ENCODE assay signal across 9 cellular contexts in the genomic region with DNA sequence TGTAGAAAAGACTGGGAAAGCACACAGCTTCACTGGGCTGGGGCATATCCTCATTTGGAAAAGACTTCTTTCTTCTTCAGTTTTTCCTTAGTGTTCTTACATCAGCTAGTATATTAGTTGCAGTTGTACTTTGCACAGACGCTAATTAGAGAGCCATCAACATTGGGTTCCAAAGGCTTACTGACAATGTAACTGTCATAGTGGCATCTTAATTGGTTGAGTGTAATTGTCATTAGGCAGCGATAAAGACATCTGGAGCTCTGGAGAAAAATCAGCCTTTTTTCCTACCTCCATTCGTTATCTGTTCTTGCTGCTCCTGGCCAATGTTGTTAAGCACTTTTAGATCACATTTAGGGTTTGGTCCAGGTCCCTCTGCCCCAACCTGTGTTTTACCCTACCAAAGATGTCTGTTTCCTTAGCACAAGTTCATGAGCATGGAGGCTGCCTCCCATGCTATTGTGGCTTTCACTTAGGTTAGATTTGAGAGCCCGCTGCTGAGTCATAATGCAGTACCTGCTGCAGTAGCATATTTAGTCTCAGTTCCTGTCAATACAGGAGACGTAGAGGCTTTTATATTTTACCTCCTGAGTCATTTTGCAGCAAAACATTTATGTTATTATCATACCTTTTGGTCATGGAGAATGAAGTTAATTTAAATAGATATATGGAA. TPM values are rescaled to one million over a fixed set of nuclear protein-coding genes. Genes with fewer than 3 reads are reported as not detected.
DNase-seq lines count a peak whose midpoint lies in the region; ATAC-seq, FAIRE-seq and TF ChIP-seq lines count a peak whose summit lies in the region.
"Had no signal": no experiment of that assay in that cellular context is flagged by ENCODE, and none has a peak within 500 bp of the region (broad histone marks: within the 10 kb centered on the region; RNA-seq: fewer than 3 reads in every experiment).

No MANE protein-coding gene starts in this region.

- peaks cover 8% of the 10 kb centered on the region for H3K36me3 Mint-ChIP-seq in activated naive CD4-positive, alpha-beta T cell treated with anti-CD3 and anti-CD28 coated beads, Interleukin-2, amount 10 ng/mL, durations not matched to agents 7 days and 5 days
- H3K36me3 Mint-ChIP-seq in CD4-positive, alpha-beta T cell (ENCODE audit: low read depth) = peaks cover 26% of the 10 kb centered on the region

- H3K9me3 Mint-ChIP-seq in activated naive CD4-positive, alpha-beta T cell treated with anti-CD3 and anti-CD28 coated beads, Interleukin-2, amount 10 ng/mL, durations not matched to agents 7 days and 5 days = no peaks in the 10 kb centered on the region
- H3K9me3 Mint-ChIP-seq in CD4-positive, alpha-beta T cell = no peaks in the 10 kb centered on the region

- H3K27me3 Mint-ChIP-seq in activated naive CD4-positive, alpha-beta T cell treated with anti-CD3 and anti-CD28 coated beads, Interleukin-2, amount 10 ng/mL, durations not matched to agents 7 days and 5 days = no peaks in the 10 kb centered on the region
- no peaks in the 10 kb centered on the region for H3K27me3 Mint-ChIP-seq in CD4-positive, alpha-beta T cell

- H3K27ac Mint-ChIP-seq in activated naive CD4-positive, alpha-beta T cell treated with anti-CD3 and anti-CD28 coated beads, Interleukin-2, amount 10 ng/mL, durations not matched to agents 7 days and 5 days = peak overlapping the region; percentile 33
- H3K27ac Mint-ChIP-seq in CD4-positive, alpha-beta T cell = no peak overlapping the region

- no peaks in the 10 kb centered on the region for H3K9me3 ChIP-seq in CD4-positive, alpha-beta T cell (ENCODE audit: control insufficient read depth, low read length)

- no peak for TF ChIP-seq CTCF in GM10266 (IDR thresholded peaks at IDR 0.05; ENCODE audit: control insufficient read depth, insufficient read depth, low read depth, missing control alignments)
- TF ChIP-seq CTCF in CD4-positive, alpha-beta T cell (IDR thresholded peaks at IDR 0.05) = no peak

- H3K4me3 Mint-ChIP-seq in activated naive CD4-positive, alpha-beta T cell treated with anti-CD3 and anti-CD28 coated beads, Interleukin-2, amount 10 ng/mL, durations not matched to agents 7 days and 5 days = no peak overlapping the region
- no peak overlapping the region for H3K4me3 Mint-ChIP-seq in CD4-positive, alpha-beta T cell

- peak; percentile 64 for DNase-seq in GM10266 (ENCODE audit: extremely low spot score)
- DNase-seq in activated naive CD4-positive, alpha-beta T cell treated with anti-CD3 and anti-CD28 coated beads, Interleukin-2, amount 10 ng/mL, durations not matched to agents 7 days and 5 days = peak; percentile 67
- no peak for DNase-seq in UCSD-AML1 (lab: John Stamatoyannopoulos, UW; ENCODE audit: unreplicated experiment)
- no peak for DNase-seq in HTR-8/SVneo (ENCODE audit: insufficient read length, low spot score)
- no peak for DNase-seq in CD4-positive, alpha-beta T cell
- DNase-seq in anterior cingulate cortex (lab: John Stamatoyannopoulos, UW) = no peak

- no peak for FAIRE-seq in HTR-8/SVneo (lab: Jason Lieb, UNC)

- no peak overlapping the region for H3K27ac ChIP-seq in CD4-positive, alpha-beta T cell (ENCODE audit: low read depth, low read length)

- POLR2A ChIA-PET in CD4-positive, alpha-beta T cell (lab: Charles Lee) = no interaction called here

- intact Hi-C loops in CD4-positive, alpha-beta T cell (cut with DNase I, micrococcal nuclease) = loop anchor here in 1 of 2 experiments (5.0 kb wide), 1 partner anchor 203 kb away; no protein-coding TSS in a partner anchor

- ATAC-seq in GM19397 (IDR thresholded peaks at IDR 0.05; ENCODE audit: unreplicated experiment) (peak; percentile 81), HG03159 (IDR thresholded peaks at IDR 0.05; ENCODE audit: unreplicated experiment) (peak; percentile 99)
- ATAC-seq in CD4-positive, alpha-beta T cell (ENCODE audit: poor library complexity) = no peak
- ATAC-seq: left lobe of liver had no signal

- H3K27me3 ChIP-seq in CD4-positive, alpha-beta T cell (ENCODE audit: control insufficient read depth, insufficient read depth, low read length) = no peaks in the 10 kb centered on the region

- H3K4me1 Mint-ChIP-seq in activated naive CD4-positive, alpha-beta T cell treated with anti-CD3 and anti-CD28 coated beads, Interleukin-2, amount 10 ng/mL, durations not matched to agents 7 days and 5 days = peaks cover 53% of the 10 kb centered on the region
- H3K4me1 Mint-ChIP-seq in CD4-positive, alpha-beta T cell (ENCODE audit: low read depth) = peaks cover 19% of the 10 kb centered on the region

- CTCF ChIA-PET in activated naive CD4-positive, alpha-beta T cell treated with anti-CD3 and anti-CD28 coated beads, Interleukin-2, amount 10 ng/mL, durations not matched to agents 7 days and 5 days (lab: Charles Lee) = interaction anchor here (0.5 to 1.6 kb wide), 4 partner anchors 14 to 175 kb away, joined by 3 to 4 read pairs (median 3); no protein-coding TSS in a partner anchor
- CTCF ChIA-PET in CD4-positive, alpha-beta T cell (lab: Charles Lee) = no interaction called here

RNA-seq across cellular contexts. Expression of a gene that starts 49.2 kb away (rescaled TPM):
- 1 to 10 TPM; 6.6 to 7.3 TPM for total RNA-seq in CD4-positive, alpha-beta T cell

Comparison
In these comparisons a context has a peak if more than half of its experiments do, and no peak if none do; other contexts are left out.
1. DNase-seq: peak in GM10266 (single experiment) and activated naive CD4-positive, alpha-beta T cell treated with anti-CD3 and anti-CD28 coated beads, Interleukin-2, amount 10 ng/mL, durations not matched to agents 7 days and 5 days (single experiment); none in UCSD-AML1 (single experiment), HTR-8/SVneo (single experiment), CD4-positive, alpha-beta T cell (0 of 10) and anterior cingulate cortex (0 of 58).